ENCODE assay signal across 10 cellular contexts in the genomic region with DNA sequence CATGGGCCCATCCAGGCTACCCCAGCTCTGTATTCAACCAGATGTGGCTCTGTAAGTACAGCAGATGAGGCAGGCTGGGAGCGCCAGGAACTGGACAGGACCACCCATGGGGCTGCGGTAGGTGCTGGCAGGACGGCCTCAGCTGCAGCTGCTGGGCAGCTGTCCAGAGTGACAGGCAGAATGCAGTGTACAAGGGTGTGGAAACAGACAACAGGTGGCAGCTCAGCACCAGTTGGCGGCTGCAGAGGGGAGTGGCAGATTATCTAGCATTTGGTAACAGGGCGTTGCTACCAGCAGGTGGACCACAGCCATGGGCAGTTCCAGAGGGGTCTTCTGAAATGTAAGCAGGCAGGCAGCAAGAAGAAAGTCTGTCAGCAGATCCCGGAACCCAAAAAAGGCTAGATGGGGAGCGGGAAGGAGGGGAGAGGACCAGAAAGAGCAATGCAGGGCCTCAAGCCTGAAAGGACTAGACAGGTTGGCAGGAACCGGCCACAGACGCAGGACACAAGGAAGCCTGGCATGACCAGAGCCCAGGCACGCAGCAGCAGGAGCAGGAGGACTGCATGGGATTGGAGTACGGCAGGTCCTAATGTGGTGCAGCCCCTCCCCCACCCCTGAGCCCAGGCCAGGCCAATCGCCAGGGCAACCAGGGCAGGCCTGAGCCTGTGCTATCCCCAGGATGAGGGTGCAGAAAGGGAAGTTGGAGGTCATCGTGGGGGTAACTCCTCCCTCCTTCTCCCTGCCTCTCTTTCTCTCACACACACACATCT. TPM values are rescaled to one million over a fixed set of nuclear protein-coding genes. Genes with fewer than 3 reads are reported as not detected.
DNase-seq lines count a peak whose midpoint lies in the region; ATAC-seq and TF ChIP-seq lines count a peak whose summit lies in the region.
"Had no signal": no experiment of that assay in that cellular context is flagged by ENCODE, and none has a peak within 500 bp of the region (broad histone marks: within the 10 kb centered on the region; RNA-seq: fewer than 3 reads in every experiment).

No MANE protein-coding gene starts in this region.

- CTCF ChIA-PET in WTC11 (lab: Charles Lee): interaction anchor here (0.6 to 3.7 kb wide), 10 partner anchors 10 to 202 kb away, joined by 3 to 18 read pairs (median 4); no protein-coding TSS in a partner anchor
- CTCF ChIA-PET in HEK293T (lab: Yijun Ruan, JAX): interaction anchor here (0.6 to 2.4 kb wide), 5 partner anchors 15 to 218 kb away, joined by 3 to 10 read pairs (median 3); no protein-coding TSS in a partner anchor

- peak; percentile 80 for ATAC-seq in WTC11
- ATAC-seq in activated T-cell treated with anti-CD3 and anti-CD28 coated beads, Interleukin-2, amount 50 U/mL, for 72 hours (replicated peaks in 1 of 2): no peak

- no peaks in the 10 kb centered on the region for H3K36me3 Mint-ChIP-seq in WTC11
- H3K36me3 Mint-ChIP-seq in activated T-cell treated with anti-CD3 and anti-CD28 coated beads, Interleukin-2, amount 50 U/mL, for 72 hours (ENCODE audit: insufficient read depth in 2 of 2): no peaks in the 10 kb centered on the region

- TF ChIP-seq CTCF in WTC11 (IDR thresholded peaks at IDR 0.05): no peak

- no peak overlapping the region for H3K4me3 Mint-ChIP-seq in WTC11
- H3K4me3 Mint-ChIP-seq in activated T-cell treated with anti-CD3 and anti-CD28 coated beads, Interleukin-2, amount 50 U/mL, for 72 hours: no peak overlapping the region

- no peak overlapping the region for H3K27ac Mint-ChIP-seq in WTC11
- H3K27ac Mint-ChIP-seq in activated T-cell treated with anti-CD3 and anti-CD28 coated beads, Interleukin-2, amount 50 U/mL, for 72 hours: no peak overlapping the region

- peaks cover 19% of the 10 kb centered on the region for H3K4me1 Mint-ChIP-seq in WTC11
- no peaks in the 10 kb centered on the region for H3K4me1 Mint-ChIP-seq in activated T-cell treated with anti-CD3 and anti-CD28 coated beads, Interleukin-2, amount 50 U/mL, for 72 hours (ENCODE audit: low read depth)

- H3K9me3 Mint-ChIP-seq in WTC11: peaks cover 4% of the 10 kb centered on the region; the same call in 1 of the 2 replicates
- H3K9me3 Mint-ChIP-seq in activated T-cell treated with anti-CD3 and anti-CD28 coated beads, Interleukin-2, amount 50 U/mL, for 72 hours: peaks cover 0 to 1% of the 10 kb centered on the region in 2 donors

- POLR2A ChIA-PET in WTC11 (lab: Charles Lee) (interaction anchor here (0.6 kb wide), 1 partner anchor 101 kb away, joined by 4 read pairs; no protein-coding TSS in a partner anchor), HEK293T (lab: Yijun Ruan, JAX) (interaction anchor here (1.8 kb wide), 1 partner anchor 26 kb away, joined by 4 read pairs; no protein-coding TSS in a partner anchor)

- no peaks in the 10 kb centered on the region; the same call in 1 of the 2 replicates for H3K27me3 Mint-ChIP-seq in WTC11 (ENCODE audit: low read depth)
- H3K27me3 Mint-ChIP-seq in activated T-cell treated with anti-CD3 and anti-CD28 coated beads, Interleukin-2, amount 50 U/mL, for 72 hours (ENCODE audit: low read depth): peaks cover 23% of the 10 kb centered on the region

- DNase-seq in DMS 273 (lab: John Stamatoyannopoulos, UW; ENCODE audit: unreplicated experiment): peak; percentile 90
- peak; percentile 88 for DNase-seq in NCI-H2196 (lab: John Stamatoyannopoulos, UW; ENCODE audit: unreplicated experiment)
- peak; percentile 34 for DNase-seq in WTC11 (ENCODE audit: low spot score)
- peak; percentile 98 for DNase-seq in myocyte (ENCODE audit: low read depth)
- DNase-seq in activated CD8-positive, alpha-beta memory T cell treated with anti-CD3 and anti-CD28 coated beads for 24 hours: no peak
- no peak for DNase-seq in activated T-cell treated with anti-CD3 and anti-CD28 coated beads, Interleukin-2, amount 50 U/mL, for 72 hours
- no peak for DNase-seq in superior temporal gyrus (ENCODE audit: extremely low spot score)
- no peak for DNase-seq in HEK293T (ENCODE audit: extremely low spot score)
- DNase-seq: activated naive CD4-positive, alpha-beta T cell treated with Interleukin-2 at 50 U/mL for 16 hours; DND-41 had no signal

TF ChIP-seq in WTC11, 78 proteins besides CTCF, POLR2A, EP300 and RAD21 (continues in another document):
- TF ChIP-seq, protein P1, sequence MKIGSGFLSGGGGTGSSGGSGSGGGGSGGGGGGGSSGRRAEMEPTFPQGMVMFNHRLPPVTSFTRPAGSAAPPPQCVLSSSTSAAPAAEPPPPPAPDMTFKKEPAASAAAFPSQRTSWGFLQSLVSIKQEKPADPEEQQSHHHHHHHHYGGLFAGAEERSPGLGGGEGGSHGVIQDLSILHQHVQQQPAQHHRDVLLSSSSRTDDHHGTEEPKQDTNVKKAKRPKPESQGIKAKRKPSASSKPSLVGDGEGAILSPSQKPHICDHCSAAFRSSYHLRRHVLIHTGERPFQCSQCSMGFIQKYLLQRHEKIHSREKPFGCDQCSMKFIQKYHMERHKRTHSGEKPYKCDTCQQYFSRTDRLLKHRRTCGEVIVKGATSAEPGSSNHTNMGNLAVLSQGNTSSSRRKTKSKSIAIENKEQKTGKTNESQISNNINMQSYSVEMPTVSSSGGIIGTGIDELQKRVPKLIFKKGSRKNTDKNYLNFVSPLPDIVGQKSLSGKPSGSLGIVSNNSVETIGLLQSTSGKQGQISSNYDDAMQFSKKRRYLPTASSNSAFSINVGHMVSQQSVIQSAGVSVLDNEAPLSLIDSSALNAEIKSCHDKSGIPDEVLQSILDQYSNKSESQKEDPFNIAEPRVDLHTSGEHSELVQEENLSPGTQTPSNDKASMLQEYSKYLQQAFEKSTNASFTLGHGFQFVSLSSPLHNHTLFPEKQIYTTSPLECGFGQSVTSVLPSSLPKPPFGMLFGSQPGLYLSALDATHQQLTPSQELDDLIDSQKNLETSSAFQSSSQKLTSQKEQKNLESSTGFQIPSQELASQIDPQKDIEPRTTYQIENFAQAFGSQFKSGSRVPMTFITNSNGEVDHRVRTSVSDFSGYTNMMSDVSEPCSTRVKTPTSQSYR (CRISPR knock-in tag; IDR thresholded peaks at IDR 0.05): peak; percentile 7; the same call in 1 of the 2 replicates
- no peak for TF ChIP-seq RORB (CRISPR knock-in tag; IDR thresholded peaks at IDR 0.05)
- no peak for TF ChIP-seq EMX1 (CRISPR knock-in tag; IDR thresholded peaks at IDR 0.05)

TF ChIP-seq in HEK293T, 16 proteins besides CTCF, POLR2A, EP300 and RAD21:
- TF ChIP-seq ZNF384 (IDR thresholded peaks at IDR 0.05): no peak

RNA-seq across cellular contexts. Expression of a gene that starts 24.7 kb away (rescaled TPM):
- total RNA-seq in WTC11 (2021): 15.1 to 27.3 TPM (median 15.6 TPM) in 3 replicates
- total RNA-seq in myocyte: 23.6 and 45.0 TPM in 2 replicates
- polyA plus RNA-seq in myocyte (2012): 29.9 TPM
- total RNA-seq in activated T-cell treated with anti-CD3 and anti-CD28 coated beads, Interleukin-2, amount 50 U/mL, for 72 hours: not detected

Comparison
In these comparisons a context has a peak if more than half of its experiments do, and no peak if none do; other contexts are left out.
1. DNase-seq: peak in DMS 273 (single experiment), NCI-H2196 (single experiment), WTC11 (single experiment) and myocyte (single experiment); none in activated CD8-positive, alpha-beta memory T cell treated with anti-CD3 and anti-CD28 coated beads for 24 hours (single experiment), activated T-cell treated with anti-CD3 and anti-CD28 coated beads, Interleukin-2, amount 50 U/mL, for 72 hours (0 of 2), superior temporal gyrus (single experiment) and HEK293T (single experiment).
2. RNA of a gene that starts 24.7 kb away (total RNA-seq): 23.6 to 45.0 TPM in myocyte and 15.1 to 27.3 TPM in WTC11; not detected in activated T-cell treated with anti-CD3 and anti-CD28 coated beads, Interleukin-2, amount 50 U/mL, for 72 hours; every median in the first group is over 10 times any median in the second.